ENCODE assay signal across 9 cellular contexts in genomic region chr7:45088146-45088701, GRCh38. TPM values are rescaled to one million over a fixed set of nuclear protein-coding genes. Genes with fewer than 3 reads are reported as not detected.
DNase-seq lines count a peak whose midpoint lies in the region; ATAC-seq and TF ChIP-seq lines count a peak whose summit lies in the region.
"Had no signal": no experiment of that assay in that cellular context is flagged by ENCODE, and none has a peak within 500 bp of the region (broad histone marks: within the 10 kb centered on the region; RNA-seq: fewer than 3 reads in every experiment).

No MANE protein-coding gene starts in this region.

- H3K4me1 ChIP-seq in SJSA1 (replicated peaks), result peaks cover 20% of the 10 kb centered on the region
- peaks cover 6% of the 10 kb centered on the region for H3K4me1 ChIP-seq in ovary (ENCODE audit: insufficient read depth)
- peaks cover 7% of the 10 kb centered on the region for H3K4me1 ChIP-seq in body of pancreas

- in situ Hi-C loops in KBM-7 (cut with MboI; ENCODE audit: low pct_unique_long_range_greater_than_20kb, low sequenced_read_pairs), result no loop called here

- TF ChIP-seq POLR2A in ovary (IDR thresholded peaks at IDR 0.05) (no peak), body of pancreas (IDR thresholded peaks at IDR 0.05) (no peak)

- no peak for DNase-seq in AG04449 (ENCODE audit: low read depth, low spot score)
- no peak for DNase-seq in SJSA1 (ENCODE audit: low read depth in 1 of 2, low spot score in 2 of 2)
- DNase-seq in fibroblast of the aortic adventitia (ENCODE audit: low read depth), result no peak
- peak in 3 of 5 donors; percentile 33 to 56 (median 52) for DNase-seq in ovary
- no peak for DNase-seq in HEK293T (ENCODE audit: extremely low spot score)
- no peak for DNase-seq in NCI-H69 (lab: John Stamatoyannopoulos, UW)
- no peak for DNase-seq in body of pancreas
- no peak for DNase-seq in KBM-7

- TF ChIP-seq CTCF in AG04449 (IDR thresholded peaks at IDR 0.05; ENCODE audit: insufficient read depth, low read length, missing control alignments) (no peak), fibroblast of the aortic adventitia (IDR thresholded peaks at IDR 0.05; ENCODE audit: insufficient read depth, low read length) (no peak), ovary (IDR thresholded peaks at IDR 0.05) (no peak), body of pancreas (IDR thresholded peaks at IDR 0.05) (no peak)

- ATAC-seq in body of pancreas, result no peak

- intact Hi-C loops in ovary (cut with DNase I) (no loop called here), body of pancreas (cut with DNase I) (no loop called here)

- H3K27ac ChIP-seq in SJSA1 (no peak overlapping the region), ovary (peak overlapping the region; percentile 70 to 88), body of pancreas (no peak overlapping the region)
- H3K27ac ChIP-seq: HL-60 had no signal

- H3K9me3 ChIP-seq in SJSA1 (replicated peaks) (0 out of 2 replicates have a peak, but pooled peaks cover 2% of the 10 kb centered on the region), ovary (no peaks in the 10 kb centered on the region), body of pancreas (no peaks in the 10 kb centered on the region)

- TF ChIP-seq EP300 in ovary (IDR thresholded peaks at IDR 0.05), result no peak

- CTCF ChIA-PET in AG04449 (lab: Yijun Ruan, JAX) (no interaction called here), HEK293T (lab: Yijun Ruan, JAX) (no interaction called here)

- H3K4me3 ChIP-seq in AG04449 (ENCODE audit: low read depth, low read length) (peak overlapping the region; percentile 64), SJSA1 (peak overlapping the region; percentile 52; the same call in 1 of the 2 replicates), fibroblast of the aortic adventitia (ENCODE audit: low read depth, low read length) (peak overlapping the region; percentile 70), ovary (peak overlapping the region; percentile 51), body of pancreas (no peak overlapping the region)

- H3K27me3 ChIP-seq in SJSA1 (replicated peaks) (no peaks in the 10 kb centered on the region), ovary (no peaks in the 10 kb centered on the region), body of pancreas (peaks cover 0 to 5% of the 10 kb centered on the region in 2 donors)

- POLR2A ChIA-PET in AG04449 (lab: Yijun Ruan, JAX) (no interaction called here), HEK293T (lab: Yijun Ruan, JAX) (no interaction called here)

- H3K36me3 ChIP-seq in SJSA1 (no peaks in the 10 kb centered on the region), ovary (no peaks in the 10 kb centered on the region), body of pancreas (replicated peaks in 1 of 2; ENCODE audit: insufficient read depth in 1 of 2, low read depth in 2 of 2) (no peaks in the 10 kb centered on the region)

- WGBS in ovary, 3 donors, result 14 to 16% (median 15%) methylated on average over 16 to 29 of the region's 29 CpGs
- 58 to 73% methylated on average over 15 to 27 of the region's 29 CpGs for WGBS in body of pancreas, 2 donors

TF ChIP-seq in HEK293T, 16 proteins besides CTCF, POLR2A, EP300 and RAD21:
- no peak for TF ChIP-seq SP1 (IDR thresholded peaks at IDR 0.05)
- TF ChIP-seq ZNF384 (IDR thresholded peaks at IDR 0.05), result no peak
- no peak for TF ChIP-seq TARDBP (IDR thresholded peaks at IDR 0.05)
- TF ChIP-seq HDGF (IDR thresholded peaks at IDR 0.05; ENCODE audit: borderline replicate concordance), result no peak
- no peak for TF ChIP-seq SUZ12 (IDR thresholded peaks at IDR 0.05)
- TF ChIP-seq LEF1 (IDR thresholded peaks at IDR 0.05; ENCODE audit: borderline replicate concordance), result no peak
- no peak for TF ChIP-seq ARNT (IDR thresholded peaks at IDR 0.05)
- TF ChIP-seq L3MBTL2 (conservative IDR thresholded peaks at IDR 0.05), result no peak
- no peak for TF ChIP-seq FOXK2 (IDR thresholded peaks at IDR 0.05)
- no peak for TF ChIP-seq CTBP1 (IDR thresholded peaks at IDR 0.05; ENCODE audit: borderline replicate concordance)
- TF ChIP-seq BHLHE40 (IDR thresholded peaks at IDR 0.05; ENCODE audit: borderline replicate concordance), result no peak
- no peak for TF ChIP-seq FOXA1 (IDR thresholded peaks at IDR 0.05)
- TF ChIP-seq PKNOX1 (IDR thresholded peaks at IDR 0.05), result no peak
- no peak for TF ChIP-seq NFRKB (IDR thresholded peaks at IDR 0.05)
- TF ChIP-seq FOXM1 (IDR thresholded peaks at IDR 0.05; ENCODE audit: borderline replicate concordance), result no peak
- no peak for TF ChIP-seq ELF4 (IDR thresholded peaks at IDR 0.05)

RNA-seq across cellular contexts. Expression of gene NACAD, which starts 0.5 kb away (rescaled TPM):
- 0.81 and 1.5 TPM in 2 replicates for total RNA-seq in SJSA1 (2014; rRNA removed; shearing (Covaris generic))
- 3.6 and 5.5 TPM in 2 replicates for total RNA-seq in fibroblast of the aortic adventitia (ENCODE audit: low replicate concordance)
- 10 to 100 TPM in 5 of 7 donors, 1 to 10 TPM in 2; 5.1 to 24.1 (median 18.8) TPM for total RNA-seq in ovary
- 1 to 10 TPM; 4.1 to 8.1 TPM for polyA plus RNA-seq in ovary
- total RNA-seq in body of pancreas, result 1 to 10 TPM in 1 of 2 donors, under 1 TPM in 1; 0.78 to 1.6 TPM

RNA-seq across cellular contexts. Expression of gene TBRG4, which starts 23.3 kb away (rescaled TPM):
- 54.9 and 67.4 TPM in 2 replicates for total RNA-seq in SJSA1 (2014; rRNA removed; shearing (Covaris generic))
- total RNA-seq in fibroblast of the aortic adventitia (ENCODE audit: low replicate concordance) (19.6 and 46.6 TPM in 2 replicates), ovary (10 to 100 TPM; 28.9 to 67.5 (median 50.8) TPM), body of pancreas (10 to 100 TPM; 14.0 to 81.4 TPM)
- 10 to 100 TPM; 28.6 to 34.0 TPM for polyA plus RNA-seq in ovary

Comparison
In these comparisons a context has a peak if more than half of its experiments do, and no peak if none do; other contexts are left out.
1. DNase-seq: peak in ovary (3 of 5); none in AG04449 (single experiment), SJSA1 (0 of 2), fibroblast of the aortic adventitia (single experiment), HEK293T (single experiment), NCI-H69 (single experiment), body of pancreas (0 of 4) and KBM-7 (single experiment).
2. H3K4me3 ChIP-seq: peak in AG04449 (single experiment), SJSA1 (single experiment), fibroblast of the aortic adventitia (single experiment) and ovary (single experiment); none in body of pancreas (0 of 2).
3. H3K27ac ChIP-seq: peak in ovary (2 of 2); none in SJSA1 (single experiment) and body of pancreas (0 of 4).